23 cellular contexts compared by ENCODE assay signal in genomic region chr22:42280836-42281235, GRCh38. TPM values are rescaled to one million over a fixed set of nuclear protein-coding genes. Genes with fewer than 3 reads are reported as not detected.
A peak's percentile ranks its signal among the peaks of the same experiment; 100 is the strongest.
DNase-seq lines count a peak whose midpoint lies in the region; ATAC-seq and TF ChIP-seq lines count a peak whose summit lies in the region.
"Had no signal": no experiment of that assay in that cellular context is flagged by ENCODE, and none has a peak within 500 bp of the region (broad histone marks: within the 10 kb centered on the region; RNA-seq: fewer than 3 reads in every experiment).

No MANE protein-coding gene starts in this region.

- H4K20me1 ChIP-seq in osteoblast (ENCODE audit: insufficient read depth, low read length), result peaks cover 8% of the 10 kb centered on the region

- H3K27ac ChIP-seq in osteoblast (ENCODE audit: low read depth, low read length), result no peak overlapping the region
- H3K27ac ChIP-seq: 22Rv1, PC-9, RWPE1, SJSA1 had no signal

- no peak for TF ChIP-seq CTCF in GM13976 (IDR thresholded peaks at IDR 0.05; ENCODE audit: borderline replicate concordance, control extremely low read depth, extremely low read depth, insufficient read depth, missing control alignments)
- no peak for TF ChIP-seq CTCF in epithelial cell of esophagus (IDR thresholded peaks at IDR 0.05; ENCODE audit: insufficient read depth, low read depth, low read length, missing control alignments)
- TF ChIP-seq CTCF in osteoblast (IDR thresholded peaks at IDR 0.05; ENCODE audit: extremely low read depth, low read depth, low read length), result no peak
- no peak for TF ChIP-seq CTCF in WTC11 (IDR thresholded peaks at IDR 0.05)

- no peaks in the 10 kb centered on the region for H3K36me3 Mint-ChIP-seq in activated T-cell treated with anti-CD3 and anti-CD28 coated beads, Interleukin-2, amount 50 U/mL, for 72 hours (ENCODE audit: insufficient read depth in 2 of 2)
- H3K36me3 Mint-ChIP-seq in WTC11, result no peaks in the 10 kb centered on the region; the same call in 1 of the 2 replicates
- H3K36me3 Mint-ChIP-seq: CD4-positive, alpha-beta memory T cell had no signal

- H3K9me3 Mint-ChIP-seq in activated T-cell treated with anti-CD3 and anti-CD28 coated beads, Interleukin-2, amount 50 U/mL, for 72 hours, result no peaks in the 10 kb centered on the region
- no peaks in the 10 kb centered on the region for H3K9me3 Mint-ChIP-seq in WTC11
- H3K9me3 Mint-ChIP-seq: CD4-positive, alpha-beta memory T cell had no signal

- peak; percentile 7 for DNase-seq in activated T-cell treated with anti-CD3 and anti-CD28 coated beads, Interleukin-2, amount 50 U/mL, for 1 hour
- DNase-seq in activated T-cell treated with anti-CD3 and anti-CD28 coated beads, Interleukin-2, amount 50 U/mL, for 72 hours, result no peak
- DNase-seq in GM13976 (ENCODE audit: low spot score) (peak; percentile 16), epithelial cell of esophagus (ENCODE audit: low read depth) (peak; percentile 39), osteoblast (ENCODE audit: insufficient read length, low spot score, missing footprints) (peak; percentile 86), erythroblast (lab: John Stamatoyannopoulos, UW) (no peak), WTC11 (ENCODE audit: low spot score) (no peak)
- DNase-seq: CD4-positive, alpha-beta memory T cell; DMS53; EL; GOT3; NCI-H1105 treated with DMSO at 0.1 percent for 48 hours; NCI-H1694 treated with DMSO at 0.1 percent for 48 hours; NCI-H2107; NCI-H2227 treated with DMSO at 0.1 percent for 48 hours; NCI-H524; PC-9 had no signal

- H3K4me2 ChIP-seq in osteoblast (ENCODE audit: insufficient read depth, low read length), result no peak overlapping the region
- H3K4me2 ChIP-seq: PC-9 had no signal

- in situ Hi-C loops in GM13976 (cut with MboI; ENCODE audit: low sequenced_read_pairs, unreplicated experiment), result no loop called here

- no peaks in the 10 kb centered on the region for H3K9me3 ChIP-seq in osteoblast (ENCODE audit: low read depth, low read length)
- H3K9me3 ChIP-seq: SJSA1 had no signal

- H3K4me1 ChIP-seq in osteoblast (ENCODE audit: insufficient read depth, low read length), result no peaks in the 10 kb centered on the region
- H3K4me1 ChIP-seq: SJSA1 had no signal

- H3K4me3 ChIP-seq in epithelial cell of esophagus (ENCODE audit: low read length) (no peak overlapping the region), osteoblast (ENCODE audit: insufficient read depth, low read length) (no peak overlapping the region)
- H3K4me3 ChIP-seq: GM12878, K562, PC-9, SJSA1 had no signal

- no peak for TF ChIP-seq POLR2A in erythroblast (IDR thresholded peaks at IDR 0.05; ENCODE audit: low read length)

- H3K36me3 ChIP-seq in osteoblast (ENCODE audit: insufficient read depth, low read length), result no peaks in the 10 kb centered on the region
- H3K36me3 ChIP-seq: SJSA1 had no signal

- no peaks in the 10 kb centered on the region for H3K27me3 Mint-ChIP-seq in activated T-cell treated with anti-CD3 and anti-CD28 coated beads, Interleukin-2, amount 50 U/mL, for 72 hours (ENCODE audit: low read depth)
- H3K27me3 Mint-ChIP-seq in WTC11 (ENCODE audit: low read depth), result peaks cover 59% of the 10 kb centered on the region
- H3K27me3 Mint-ChIP-seq: CD4-positive, alpha-beta memory T cell had no signal

- ATAC-seq in activated T-cell treated with anti-CD3 and anti-CD28 coated beads, Interleukin-2, amount 50 U/mL, for 72 hours (replicated peaks in 1 of 2), result no peak
- ATAC-seq in HG02884 (IDR thresholded peaks at IDR 0.05; ENCODE audit: unreplicated experiment) (no peak), WTC11 (no peak)

- CTCF ChIA-PET in WTC11 (lab: Charles Lee), result interaction anchor here (1.3 to 1.4 kb wide), 2 partner anchors 91 to 111 kb away, joined by 3 to 5 read pairs; no protein-coding TSS in a partner anchor

- no peak overlapping the region for H2AFZ ChIP-seq in osteoblast (ENCODE audit: low read length)
- H2AFZ ChIP-seq: PC-9 had no signal

- H3K4me1 Mint-ChIP-seq in activated T-cell treated with anti-CD3 and anti-CD28 coated beads, Interleukin-2, amount 50 U/mL, for 72 hours (ENCODE audit: low read depth), result peaks cover 17% of the 10 kb centered on the region
- H3K4me1 Mint-ChIP-seq in WTC11, result peaks cover 13% of the 10 kb centered on the region

- H3K27me3 ChIP-seq in osteoblast (ENCODE audit: insufficient read depth, low read length), result peaks cover 56% of the 10 kb centered on the region

- H3K4me3 Mint-ChIP-seq in activated T-cell treated with anti-CD3 and anti-CD28 coated beads, Interleukin-2, amount 50 U/mL, for 72 hours, result no peak overlapping the region
- no peak overlapping the region for H3K4me3 Mint-ChIP-seq in WTC11
- H3K4me3 Mint-ChIP-seq: CD4-positive, alpha-beta memory T cell had no signal

- no peak overlapping the region for H3K27ac Mint-ChIP-seq in activated T-cell treated with anti-CD3 and anti-CD28 coated beads, Interleukin-2, amount 50 U/mL, for 72 hours
- no peak overlapping the region for H3K27ac Mint-ChIP-seq in WTC11

- POLR2A ChIA-PET in WTC11 (lab: Charles Lee), result no interaction called here

- no peaks in the 10 kb centered on the region for H3K79me2 ChIP-seq in osteoblast (ENCODE audit: insufficient read depth, low read length)

TF ChIP-seq in WTC11, 78 proteins besides CTCF, POLR2A, EP300 and RAD21 (continues in another document):
- TF ChIP-seq NFE2L1 (CRISPR knock-in tag; IDR thresholded peaks at IDR 0.05), result no peak
- TF ChIP-seq ZNF512 (CRISPR knock-in tag; IDR thresholded peaks at IDR 0.05; ENCODE audit: borderline replicate concordance), result no peak
- TF ChIP-seq, protein P1, sequence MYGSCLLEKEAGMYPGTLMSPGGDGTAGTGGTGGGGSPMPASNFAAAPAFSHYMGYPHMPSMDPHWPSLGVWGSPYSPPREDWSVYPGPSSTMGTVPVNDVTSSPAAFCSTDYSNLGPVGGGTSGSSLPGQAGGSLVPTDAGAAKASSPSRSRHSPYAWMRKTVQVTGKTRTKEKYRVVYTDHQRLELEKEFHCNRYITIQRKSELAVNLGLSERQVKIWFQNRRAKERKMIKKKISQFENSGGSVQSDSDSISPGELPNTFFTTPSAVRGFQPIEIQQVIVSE (CRISPR knock-in tag; IDR thresholded peaks at IDR 0.05; ENCODE audit: borderline replicate concordance), result no peak
- TF ChIP-seq, protein P2, sequence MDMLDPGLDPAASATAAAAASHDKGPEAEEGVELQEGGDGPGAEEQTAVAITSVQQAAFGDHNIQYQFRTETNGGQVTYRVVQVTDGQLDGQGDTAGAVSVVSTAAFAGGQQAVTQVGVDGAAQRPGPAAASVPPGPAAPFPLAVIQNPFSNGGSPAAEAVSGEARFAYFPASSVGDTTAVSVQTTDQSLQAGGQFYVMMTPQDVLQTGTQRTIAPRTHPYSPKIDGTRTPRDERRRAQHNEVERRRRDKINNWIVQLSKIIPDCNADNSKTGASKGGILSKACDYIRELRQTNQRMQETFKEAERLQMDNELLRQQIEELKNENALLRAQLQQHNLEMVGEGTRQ (CRISPR knock-in tag; IDR thresholded peaks at IDR 0.05), result no peak
- TF ChIP-seq KAT7 (CRISPR knock-in tag; IDR thresholded peaks at IDR 0.05; ENCODE audit: borderline replicate concordance), result no peak
- no peak for TF ChIP-seq HMGA2 (CRISPR knock-in tag; IDR thresholded peaks at IDR 0.05)
- TF ChIP-seq ETV6 (CRISPR knock-in tag; IDR thresholded peaks at IDR 0.05), result no peak
- TF ChIP-seq, protein P3, sequence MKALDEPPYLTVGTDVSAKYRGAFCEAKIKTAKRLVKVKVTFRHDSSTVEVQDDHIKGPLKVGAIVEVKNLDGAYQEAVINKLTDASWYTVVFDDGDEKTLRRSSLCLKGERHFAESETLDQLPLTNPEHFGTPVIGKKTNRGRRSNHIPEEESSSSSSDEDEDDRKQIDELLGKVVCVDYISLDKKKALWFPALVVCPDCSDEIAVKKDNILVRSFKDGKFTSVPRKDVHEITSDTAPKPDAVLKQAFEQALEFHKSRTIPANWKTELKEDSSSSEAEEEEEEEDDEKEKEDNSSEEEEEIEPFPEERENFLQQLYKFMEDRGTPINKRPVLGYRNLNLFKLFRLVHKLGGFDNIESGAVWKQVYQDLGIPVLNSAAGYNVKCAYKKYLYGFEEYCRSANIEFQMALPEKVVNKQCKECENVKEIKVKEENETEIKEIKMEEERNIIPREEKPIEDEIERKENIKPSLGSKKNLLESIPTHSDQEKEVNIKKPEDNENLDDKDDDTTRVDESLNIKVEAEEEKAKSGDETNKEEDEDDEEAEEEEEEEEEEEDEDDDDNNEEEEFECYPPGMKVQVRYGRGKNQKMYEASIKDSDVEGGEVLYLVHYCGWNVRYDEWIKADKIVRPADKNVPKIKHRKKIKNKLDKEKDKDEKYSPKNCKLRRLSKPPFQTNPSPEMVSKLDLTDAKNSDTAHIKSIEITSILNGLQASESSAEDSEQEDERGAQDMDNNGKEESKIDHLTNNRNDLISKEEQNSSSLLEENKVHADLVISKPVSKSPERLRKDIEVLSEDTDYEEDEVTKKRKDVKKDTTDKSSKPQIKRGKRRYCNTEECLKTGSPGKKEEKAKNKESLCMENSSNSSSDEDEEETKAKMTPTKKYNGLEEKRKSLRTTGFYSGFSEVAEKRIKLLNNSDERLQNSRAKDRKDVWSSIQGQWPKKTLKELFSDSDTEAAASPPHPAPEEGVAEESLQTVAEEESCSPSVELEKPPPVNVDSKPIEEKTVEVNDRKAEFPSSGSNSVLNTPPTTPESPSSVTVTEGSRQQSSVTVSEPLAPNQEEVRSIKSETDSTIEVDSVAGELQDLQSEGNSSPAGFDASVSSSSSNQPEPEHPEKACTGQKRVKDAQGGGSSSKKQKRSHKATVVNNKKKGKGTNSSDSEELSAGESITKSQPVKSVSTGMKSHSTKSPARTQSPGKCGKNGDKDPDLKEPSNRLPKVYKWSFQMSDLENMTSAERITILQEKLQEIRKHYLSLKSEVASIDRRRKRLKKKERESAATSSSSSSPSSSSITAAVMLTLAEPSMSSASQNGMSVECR (CRISPR knock-in tag; IDR thresholded peaks at IDR 0.05; ENCODE audit: borderline replicate concordance), result no peak

RNA-seq across cellular contexts. Expression of gene TCF20, which starts 10.4 kb away (rescaled TPM):
- total RNA-seq in activated T-cell treated with anti-CD3 and anti-CD28 coated beads, Interleukin-2, amount 50 U/mL, for 72 hours, result 10 to 100 TPM; 64.0 to 82.8 TPM
- total RNA-seq in osteoblast (30.9 and 35.1 TPM in 2 replicates), WTC11 (2021) (68.6 to 77.0 TPM (median 74.3 TPM) in 3 replicates)

Comparison
In these comparisons a context has a peak if more than half of its experiments do, and no peak if none do; other contexts are left out.
1. DNase-seq: peak in activated T-cell treated with anti-CD3 and anti-CD28 coated beads, Interleukin-2, amount 50 U/mL, for 1 hour (single experiment), GM13976 (single experiment), epithelial cell of esophagus (single experiment) and osteoblast (single experiment); none in activated T-cell treated with anti-CD3 and anti-CD28 coated beads, Interleukin-2, amount 50 U/mL, for 72 hours (0 of 2), erythroblast (0 of 2) and WTC11 (single experiment).